Comparison of ENCODE assay signal across 1 cellular context in the genomic region with DNA sequence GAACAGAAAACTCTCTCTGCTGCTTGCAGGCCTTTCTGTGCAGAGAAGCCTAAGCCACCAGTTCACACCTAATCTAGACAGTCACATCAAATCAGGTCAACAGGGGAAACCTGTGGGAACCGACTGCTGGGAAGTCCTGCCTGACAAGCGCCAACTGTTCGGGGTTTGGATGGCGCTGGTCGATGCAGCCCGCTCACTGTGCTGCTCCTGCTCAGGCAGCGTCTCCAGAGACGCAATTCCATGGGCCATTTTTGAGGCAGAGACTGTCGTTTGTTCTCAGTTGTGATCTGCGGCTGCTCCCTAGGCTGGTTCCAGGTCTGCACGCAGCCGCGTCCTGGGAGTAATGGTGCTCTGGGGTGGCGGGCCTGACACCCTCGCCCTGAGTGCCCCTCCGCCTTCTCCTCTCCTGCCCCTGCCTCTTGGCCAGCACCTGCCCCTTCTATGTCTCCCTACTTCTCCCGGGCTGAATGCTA.
TF ChIP-seq lines count a peak whose summit lies in the region.

No MANE protein-coding gene starts in this region.

TF ChIP-seq in HepG2, 621 proteins besides CTCF, POLR2A, EP300 and RAD21 (continued from another document and continues in another):
- TF ChIP-seq, protein P1, sequence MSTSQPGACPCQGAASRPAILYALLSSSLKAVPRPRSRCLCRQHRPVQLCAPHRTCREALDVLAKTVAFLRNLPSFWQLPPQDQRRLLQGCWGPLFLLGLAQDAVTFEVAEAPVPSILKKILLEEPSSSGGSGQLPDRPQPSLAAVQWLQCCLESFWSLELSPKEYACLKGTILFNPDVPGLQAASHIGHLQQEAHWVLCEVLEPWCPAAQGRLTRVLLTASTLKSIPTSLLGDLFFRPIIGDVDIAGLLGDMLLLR (CRISPR knock-in tag; IDR thresholded peaks at IDR 0.05) = no peak
- TF ChIP-seq ZNF33A (CRISPR knock-in tag; IDR thresholded peaks at IDR 0.05; ENCODE audit: borderline replicate concordance) = no peak
- TF ChIP-seq, protein P2, sequence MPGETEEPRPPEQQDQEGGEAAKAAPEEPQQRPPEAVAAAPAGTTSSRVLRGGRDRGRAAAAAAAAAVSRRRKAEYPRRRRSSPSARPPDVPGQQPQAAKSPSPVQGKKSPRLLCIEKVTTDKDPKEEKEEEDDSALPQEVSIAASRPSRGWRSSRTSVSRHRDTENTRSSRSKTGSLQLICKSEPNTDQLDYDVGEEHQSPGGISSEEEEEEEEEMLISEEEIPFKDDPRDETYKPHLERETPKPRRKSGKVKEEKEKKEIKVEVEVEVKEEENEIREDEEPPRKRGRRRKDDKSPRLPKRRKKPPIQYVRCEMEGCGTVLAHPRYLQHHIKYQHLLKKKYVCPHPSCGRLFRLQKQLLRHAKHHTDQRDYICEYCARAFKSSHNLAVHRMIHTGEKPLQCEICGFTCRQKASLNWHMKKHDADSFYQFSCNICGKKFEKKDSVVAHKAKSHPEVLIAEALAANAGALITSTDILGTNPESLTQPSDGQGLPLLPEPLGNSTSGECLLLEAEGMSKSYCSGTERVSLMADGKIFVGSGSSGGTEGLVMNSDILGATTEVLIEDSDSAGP (CRISPR knock-in tag; IDR thresholded peaks at IDR 0.05; ENCODE audit: borderline replicate concordance) = no peak
- TF ChIP-seq, protein P3, sequence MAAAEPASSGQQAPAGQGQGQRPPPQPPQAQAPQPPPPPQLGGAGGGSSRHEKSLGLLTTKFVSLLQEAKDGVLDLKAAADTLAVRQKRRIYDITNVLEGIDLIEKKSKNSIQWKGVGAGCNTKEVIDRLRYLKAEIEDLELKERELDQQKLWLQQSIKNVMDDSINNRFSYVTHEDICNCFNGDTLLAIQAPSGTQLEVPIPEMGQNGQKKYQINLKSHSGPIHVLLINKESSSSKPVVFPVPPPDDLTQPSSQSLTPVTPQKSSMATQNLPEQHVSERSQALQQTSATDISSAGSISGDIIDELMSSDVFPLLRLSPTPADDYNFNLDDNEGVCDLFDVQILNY (CRISPR knock-in tag; conservative IDR thresholded peaks at IDR 0.05) = no peak
- no peak for TF ChIP-seq ZNF282 (IDR thresholded peaks at IDR 0.05; ENCODE audit: partially characterized antibody)
- no peak for TF ChIP-seq MYNN (CRISPR knock-in tag; IDR thresholded peaks at IDR 0.05; ENCODE audit: low read depth)
- TF ChIP-seq GTF3A (CRISPR knock-in tag; conservative IDR thresholded peaks at IDR 0.05) = no peak
- TF ChIP-seq, protein P4, sequence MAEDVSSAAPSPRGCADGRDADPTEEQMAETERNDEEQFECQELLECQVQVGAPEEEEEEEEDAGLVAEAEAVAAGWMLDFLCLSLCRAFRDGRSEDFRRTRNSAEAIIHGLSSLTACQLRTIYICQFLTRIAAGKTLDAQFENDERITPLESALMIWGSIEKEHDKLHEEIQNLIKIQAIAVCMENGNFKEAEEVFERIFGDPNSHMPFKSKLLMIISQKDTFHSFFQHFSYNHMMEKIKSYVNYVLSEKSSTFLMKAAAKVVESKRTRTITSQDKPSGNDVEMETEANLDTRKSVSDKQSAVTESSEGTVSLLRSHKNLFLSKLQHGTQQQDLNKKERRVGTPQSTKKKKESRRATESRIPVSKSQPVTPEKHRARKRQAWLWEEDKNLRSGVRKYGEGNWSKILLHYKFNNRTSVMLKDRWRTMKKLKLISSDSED (CRISPR knock-in tag; IDR thresholded peaks at IDR 0.05) = no peak
- TF ChIP-seq NKX3-1 (CRISPR knock-in tag; IDR thresholded peaks at IDR 0.05) = no peak
- TF ChIP-seq, protein P5, sequence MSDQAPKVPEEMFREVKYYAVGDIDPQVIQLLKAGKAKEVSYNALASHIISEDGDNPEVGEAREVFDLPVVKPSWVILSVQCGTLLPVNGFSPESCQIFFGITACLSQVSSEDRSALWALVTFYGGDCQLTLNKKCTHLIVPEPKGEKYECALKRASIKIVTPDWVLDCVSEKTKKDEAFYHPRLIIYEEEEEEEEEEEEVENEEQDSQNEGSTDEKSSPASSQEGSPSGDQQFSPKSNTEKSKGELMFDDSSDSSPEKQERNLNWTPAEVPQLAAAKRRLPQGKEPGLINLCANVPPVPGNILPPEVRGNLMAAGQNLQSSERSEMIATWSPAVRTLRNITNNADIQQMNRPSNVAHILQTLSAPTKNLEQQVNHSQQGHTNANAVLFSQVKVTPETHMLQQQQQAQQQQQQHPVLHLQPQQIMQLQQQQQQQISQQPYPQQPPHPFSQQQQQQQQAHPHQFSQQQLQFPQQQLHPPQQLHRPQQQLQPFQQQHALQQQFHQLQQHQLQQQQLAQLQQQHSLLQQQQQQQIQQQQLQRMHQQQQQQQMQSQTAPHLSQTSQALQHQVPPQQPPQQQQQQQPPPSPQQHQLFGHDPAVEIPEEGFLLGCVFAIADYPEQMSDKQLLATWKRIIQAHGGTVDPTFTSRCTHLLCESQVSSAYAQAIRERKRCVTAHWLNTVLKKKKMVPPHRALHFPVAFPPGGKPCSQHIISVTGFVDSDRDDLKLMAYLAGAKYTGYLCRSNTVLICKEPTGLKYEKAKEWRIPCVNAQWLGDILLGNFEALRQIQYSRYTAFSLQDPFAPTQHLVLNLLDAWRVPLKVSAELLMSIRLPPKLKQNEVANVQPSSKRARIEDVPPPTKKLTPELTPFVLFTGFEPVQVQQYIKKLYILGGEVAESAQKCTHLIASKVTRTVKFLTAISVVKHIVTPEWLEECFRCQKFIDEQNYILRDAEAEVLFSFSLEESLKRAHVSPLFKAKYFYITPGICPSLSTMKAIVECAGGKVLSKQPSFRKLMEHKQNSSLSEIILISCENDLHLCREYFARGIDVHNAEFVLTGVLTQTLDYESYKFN (CRISPR knock-in tag; conservative IDR thresholded peaks at IDR 0.05) = no peak
- TF ChIP-seq PLRG1 (conservative IDR thresholded peaks at IDR 0.05) = no peak
- peak; percentile 37; the same call in 1 of the 2 replicates for TF ChIP-seq SALL1 (CRISPR knock-in tag; IDR thresholded peaks at IDR 0.05)
- TF ChIP-seq KMT2A (CRISPR knock-in tag; IDR thresholded peaks at IDR 0.05) = peak; percentile 37; the same call in 1 of the 2 replicates
- no peak for TF ChIP-seq NAIF1 (CRISPR knock-in tag; IDR thresholded peaks at IDR 0.05; ENCODE audit: borderline replicate concordance)
- TF ChIP-seq AKAP8 (CRISPR knock-in tag; IDR thresholded peaks at IDR 0.05) = no peak; the same call in 1 of the 2 replicates
- TF ChIP-seq GTF2F1 (IDR thresholded peaks at IDR 0.05; ENCODE audit: low read length) = no peak
- no peak for TF ChIP-seq RFX5 (IDR thresholded peaks at IDR 0.05; ENCODE audit: low read depth, low read length)
- TF ChIP-seq MEIS2 (CRISPR knock-in tag; IDR thresholded peaks at IDR 0.05) = 0 out of 2 replicates have a peak, but pooled peaks have one; percentile 22
- TF ChIP-seq, protein P6, sequence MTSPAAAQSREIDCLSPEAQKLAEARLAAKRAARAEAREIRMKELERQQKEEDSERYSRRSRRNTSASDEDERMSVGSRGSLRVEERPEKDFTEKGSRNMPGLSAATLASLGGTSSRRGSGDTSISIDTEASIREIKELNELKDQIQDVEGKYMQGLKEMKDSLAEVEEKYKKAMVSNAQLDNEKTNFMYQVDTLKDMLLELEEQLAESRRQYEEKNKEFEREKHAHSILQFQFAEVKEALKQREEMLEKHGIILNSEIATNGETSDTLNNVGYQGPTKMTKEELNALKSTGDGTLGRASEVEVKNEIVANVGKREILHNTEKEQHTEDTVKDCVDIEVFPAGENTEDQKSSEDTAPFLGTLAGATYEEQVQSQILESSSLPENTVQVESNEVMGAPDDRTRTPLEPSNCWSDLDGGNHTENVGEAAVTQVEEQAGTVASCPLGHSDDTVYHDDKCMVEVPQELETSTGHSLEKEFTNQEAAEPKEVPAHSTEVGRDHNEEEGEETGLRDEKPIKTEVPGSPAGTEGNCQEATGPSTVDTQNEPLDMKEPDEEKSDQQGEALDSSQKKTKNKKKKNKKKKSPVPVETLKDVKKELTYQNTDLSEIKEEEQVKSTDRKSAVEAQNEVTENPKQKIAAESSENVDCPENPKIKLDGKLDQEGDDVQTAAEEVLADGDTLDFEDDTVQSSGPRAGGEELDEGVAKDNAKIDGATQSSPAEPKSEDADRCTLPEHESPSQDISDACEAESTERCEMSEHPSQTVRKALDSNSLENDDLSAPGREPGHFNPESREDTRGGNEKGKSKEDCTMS (CRISPR knock-in tag; conservative IDR thresholded peaks at IDR 0.05) = no peak
- no peak for TF ChIP-seq SAFB2 (CRISPR knock-in tag; IDR thresholded peaks at IDR 0.05; ENCODE audit: borderline replicate concordance, low read depth)
- no peak for TF ChIP-seq ZNF343 (CRISPR knock-in tag; IDR thresholded peaks at IDR 0.05)
- TF ChIP-seq MAZ (IDR thresholded peaks at IDR 0.05; ENCODE audit: borderline replicate concordance, low read depth, low read length) = no peak
- TF ChIP-seq MAZ (CRISPR knock-in tag; IDR thresholded peaks at IDR 0.05; ENCODE audit: low read depth) = no peak
- TF ChIP-seq BORCS8-MEF2B (CRISPR knock-in tag; IDR thresholded peaks at IDR 0.05) = no peak
- 0 out of 2 replicates have a peak, but pooled peaks have one; percentile 10 for TF ChIP-seq ZNF317 (CRISPR knock-in tag; IDR thresholded peaks at IDR 0.05)
- no peak for TF ChIP-seq ZNF235 (CRISPR knock-in tag; IDR thresholded peaks at IDR 0.05; ENCODE audit: borderline replicate concordance)
- no peak for TF ChIP-seq ZNF329 (CRISPR knock-in tag; IDR thresholded peaks at IDR 0.05; ENCODE audit: low read depth)
- peak; percentile 29 for TF ChIP-seq HNRNPLL (IDR thresholded peaks at IDR 0.05; ENCODE audit: low read depth, low read length, poor library complexity, severe bottlenecking)
- TF ChIP-seq ZSCAN20 (CRISPR knock-in tag; IDR thresholded peaks at IDR 0.05; ENCODE audit: borderline replicate concordance) = no peak
- TF ChIP-seq TCF12 (IDR thresholded peaks at IDR 0.05) = no peak
- TF ChIP-seq TCF12 (CRISPR knock-in tag; IDR thresholded peaks at IDR 0.05) = no peak
- TF ChIP-seq, protein P7, sequence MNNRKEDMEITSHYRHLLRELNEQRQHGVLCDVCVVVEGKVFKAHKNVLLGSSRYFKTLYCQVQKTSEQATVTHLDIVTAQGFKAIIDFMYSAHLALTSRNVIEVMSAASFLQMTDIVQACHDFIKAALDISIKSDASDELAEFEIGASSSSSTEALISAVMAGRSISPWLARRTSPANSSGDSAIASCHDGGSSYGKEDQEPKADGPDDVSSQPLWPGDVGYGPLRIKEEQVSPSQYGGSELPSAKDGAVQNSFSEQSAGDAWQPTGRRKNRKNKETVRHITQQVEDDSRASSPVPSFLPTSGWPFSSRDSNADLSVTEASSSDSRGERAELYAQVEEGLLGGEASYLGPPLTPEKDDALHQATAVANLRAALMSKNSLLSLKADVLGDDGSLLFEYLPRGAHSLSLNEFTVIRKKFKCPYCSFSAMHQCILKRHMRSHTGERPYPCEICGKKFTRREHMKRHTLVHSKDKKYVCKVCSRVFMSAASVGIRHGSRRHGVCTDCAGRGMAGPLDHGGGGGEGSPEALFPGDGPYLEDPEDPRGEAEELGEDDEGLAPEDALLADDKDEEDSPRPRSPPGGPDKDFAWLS (CRISPR knock-in tag; IDR thresholded peaks at IDR 0.05; ENCODE audit: borderline replicate concordance) = no peak
- no peak for TF ChIP-seq THAP11 (CRISPR knock-in tag; IDR thresholded peaks at IDR 0.05)
- no peak for TF ChIP-seq CHCHD3 (CRISPR knock-in tag; IDR thresholded peaks at IDR 0.05)
- no peak for TF ChIP-seq MAFK (conservative IDR thresholded peaks at IDR 0.05 in 1 of 2, IDR thresholded peaks at IDR 0.05 in 1 of 2; ENCODE audit: low read length in 2 of 2)
- TF ChIP-seq ZNF768 (CRISPR knock-in tag; IDR thresholded peaks at IDR 0.05) = no peak; the same call in 1 of the 2 replicates
- TF ChIP-seq ZNF615 (CRISPR knock-in tag; IDR thresholded peaks at IDR 0.05; ENCODE audit: borderline replicate concordance) = no peak
- no peak for TF ChIP-seq EZH2 (conservative IDR thresholded peaks at IDR 0.05; ENCODE audit: low read depth, low read length)
- no peak for TF ChIP-seq ATF1 (CRISPR knock-in tag; IDR thresholded peaks at IDR 0.05)
- no peak for TF ChIP-seq PPARG (CRISPR knock-in tag; conservative IDR thresholded peaks at IDR 0.05)
- no peak for TF ChIP-seq SMAD1 (CRISPR knock-in tag; IDR thresholded peaks at IDR 0.05; ENCODE audit: borderline replicate concordance, low read depth)
- no peak for TF ChIP-seq THYN1 (CRISPR knock-in tag; IDR thresholded peaks at IDR 0.05; ENCODE audit: borderline replicate concordance, low read depth)
- TF ChIP-seq MED13 (CRISPR knock-in tag; IDR thresholded peaks at IDR 0.05) = no peak
- no peak for TF ChIP-seq SOX13 (IDR thresholded peaks at IDR 0.05)
- TF ChIP-seq SOX13 (CRISPR knock-in tag; conservative IDR thresholded peaks at IDR 0.05 in 1 of 2, IDR thresholded peaks at IDR 0.05 in 1 of 2) = no peak
- TF ChIP-seq ZNF367 (CRISPR knock-in tag; IDR thresholded peaks at IDR 0.05; ENCODE audit: borderline replicate concordance) = no peak
- no peak for TF ChIP-seq RBM22 (optimal IDR thresholded peaks at IDR 0.05; ENCODE audit: low read length)
- TF ChIP-seq MBD4 (IDR thresholded peaks at IDR 0.05; ENCODE audit: borderline replicate concordance, low read length) = no peak
- TF ChIP-seq WIZ (CRISPR knock-in tag; IDR thresholded peaks at IDR 0.05) = no peak
- no peak for TF ChIP-seq ZNF772 (CRISPR knock-in tag; IDR thresholded peaks at IDR 0.05)
- TF ChIP-seq, protein P8, sequence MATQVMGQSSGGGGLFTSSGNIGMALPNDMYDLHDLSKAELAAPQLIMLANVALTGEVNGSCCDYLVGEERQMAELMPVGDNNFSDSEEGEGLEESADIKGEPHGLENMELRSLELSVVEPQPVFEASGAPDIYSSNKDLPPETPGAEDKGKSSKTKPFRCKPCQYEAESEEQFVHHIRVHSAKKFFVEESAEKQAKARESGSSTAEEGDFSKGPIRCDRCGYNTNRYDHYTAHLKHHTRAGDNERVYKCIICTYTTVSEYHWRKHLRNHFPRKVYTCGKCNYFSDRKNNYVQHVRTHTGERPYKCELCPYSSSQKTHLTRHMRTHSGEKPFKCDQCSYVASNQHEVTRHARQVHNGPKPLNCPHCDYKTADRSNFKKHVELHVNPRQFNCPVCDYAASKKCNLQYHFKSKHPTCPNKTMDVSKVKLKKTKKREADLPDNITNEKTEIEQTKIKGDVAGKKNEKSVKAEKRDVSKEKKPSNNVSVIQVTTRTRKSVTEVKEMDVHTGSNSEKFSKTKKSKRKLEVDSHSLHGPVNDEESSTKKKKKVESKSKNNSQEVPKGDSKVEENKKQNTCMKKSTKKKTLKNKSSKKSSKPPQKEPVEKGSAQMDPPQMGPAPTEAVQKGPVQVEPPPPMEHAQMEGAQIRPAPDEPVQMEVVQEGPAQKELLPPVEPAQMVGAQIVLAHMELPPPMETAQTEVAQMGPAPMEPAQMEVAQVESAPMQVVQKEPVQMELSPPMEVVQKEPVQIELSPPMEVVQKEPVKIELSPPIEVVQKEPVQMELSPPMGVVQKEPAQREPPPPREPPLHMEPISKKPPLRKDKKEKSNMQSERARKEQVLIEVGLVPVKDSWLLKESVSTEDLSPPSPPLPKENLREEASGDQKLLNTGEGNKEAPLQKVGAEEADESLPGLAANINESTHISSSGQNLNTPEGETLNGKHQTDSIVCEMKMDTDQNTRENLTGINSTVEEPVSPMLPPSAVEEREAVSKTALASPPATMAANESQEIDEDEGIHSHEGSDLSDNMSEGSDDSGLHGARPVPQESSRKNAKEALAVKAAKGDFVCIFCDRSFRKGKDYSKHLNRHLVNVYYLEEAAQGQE (IDR thresholded peaks at IDR 0.05; ENCODE audit: borderline replicate concordance in 1 of 2, low read depth in 1 of 2, low read length in 2 of 2) = no peak
- 0 out of 2 replicates have a peak, but pooled peaks have one; percentile 33 for TF ChIP-seq ZNF543 (CRISPR knock-in tag; IDR thresholded peaks at IDR 0.05)
- TF ChIP-seq SRSF9 (IDR thresholded peaks at IDR 0.05; ENCODE audit: borderline replicate concordance, insufficient read depth, low read depth, low read length, poor library complexity, severe bottlenecking) = no peak
- TF ChIP-seq SP4 (CRISPR knock-in tag; IDR thresholded peaks at IDR 0.05) = no peak
- peak; percentile 59; the same call in 1 of the 2 replicates for TF ChIP-seq MTF2 (CRISPR knock-in tag; IDR thresholded peaks at IDR 0.05; ENCODE audit: borderline replicate concordance)
- TF ChIP-seq RFXANK (CRISPR knock-in tag; IDR thresholded peaks at IDR 0.05) = no peak
